ENCODE assay signal across 20 cellular contexts in genomic region chr13:78680611-78681010, GRCh38. TPM values are rescaled to one million over a fixed set of nuclear protein-coding genes. Genes with fewer than 3 reads are reported as not detected.
DNase-seq lines count a peak whose midpoint lies in the region; ATAC-seq lines count a peak whose summit lies in the region.
"Had no signal": no experiment of that assay in that cellular context is flagged by ENCODE, and none has a peak within 500 bp of the region (broad histone marks: within the 10 kb centered on the region; RNA-seq: fewer than 3 reads in every experiment).

No MANE protein-coding gene starts in this region.

- no peaks in the 10 kb centered on the region for H3K9me3 Mint-ChIP-seq in activated T-helper 17 cell treated with anti-CD3 and anti-CD28 coated beads, Interleukin-2, amount 50 U/mL, for 72 hours

- DNase-seq in NCI-H1417 (lab: John Stamatoyannopoulos, UW) (peak in 2 of 3 experiments; percentile 78 to 79), NCI-H1417 treated with DMSO at 0.1 percent for 48 hours (lab: John Stamatoyannopoulos, UW) (no peak), NCI-H1092 treated with DMSO at 0.1 percent for 48 hours (lab: John Stamatoyannopoulos, UW) (peak; percentile 90), NCI-H526 (lab: John Stamatoyannopoulos, UW) (peak; percentile 70 to 76), cerebellum (ENCODE audit: low spot score) (peak; percentile 57)
- no peak for DNase-seq in activated naive CD4-positive, alpha-beta T cell treated with anti-CD3 and anti-CD28 coated beads, Interleukin-2, amount 50 U/mL, for 16 hours
- no peak for DNase-seq in activated CD4-positive, alpha-beta T cell treated with anti-CD3 and anti-CD28 coated beads, Interleukin-2, amount 50 U/mL, for 48 hours
- DNase-seq: 8988T; CD4-positive, alpha-beta memory T cell; DND-41; GDM1; GM23248; KG1; NCI-H2029 treated with DMSO at 0.1 percent for 48 hours; NCI-H226; SHP77 had no signal

- no peaks in the 10 kb centered on the region for H3K36me3 Mint-ChIP-seq in activated T-helper 17 cell treated with anti-CD3 and anti-CD28 coated beads, Interleukin-2, amount 50 U/mL, for 72 hours (ENCODE audit: low read depth)
- H3K36me3 Mint-ChIP-seq: CD4-positive, alpha-beta memory T cell had no signal

- H3K4me1 Mint-ChIP-seq in activated T-helper 17 cell treated with anti-CD3 and anti-CD28 coated beads, Interleukin-2, amount 50 U/mL, for 72 hours: no peaks in the 10 kb centered on the region
- H3K4me1 Mint-ChIP-seq: CD4-positive, alpha-beta memory T cell had no signal

- no peak overlapping the region for H3K4me3 Mint-ChIP-seq in activated T-helper 17 cell treated with anti-CD3 and anti-CD28 coated beads, Interleukin-2, amount 50 U/mL, for 72 hours
- H3K4me3 Mint-ChIP-seq: CD4-positive, alpha-beta memory T cell had no signal

- no peak for ATAC-seq in activated T-helper 17 cell treated with anti-CD3 and anti-CD28 coated beads, Interleukin-2, amount 50 U/mL, for 72 hours (replicated peaks)
- ATAC-seq: GM12878, HCT116, HepG2 had no signal

- no peak overlapping the region for H3K27ac Mint-ChIP-seq in activated T-helper 17 cell treated with anti-CD3 and anti-CD28 coated beads, Interleukin-2, amount 50 U/mL, for 72 hours
- H3K27ac Mint-ChIP-seq: CD4-positive, alpha-beta memory T cell had no signal

- peaks cover 15% of the 10 kb centered on the region for H3K27me3 Mint-ChIP-seq in activated T-helper 17 cell treated with anti-CD3 and anti-CD28 coated beads, Interleukin-2, amount 50 U/mL, for 72 hours

RNA-seq across cellular contexts. Expression of gene OBI1, which starts 21.7 kb away (rescaled TPM):
- 31.5 TPM for total RNA-seq in cerebellum
- total RNA-seq in activated T-helper 17 cell treated with anti-CD3 and anti-CD28 coated beads, Interleukin-2, amount 50 U/mL, for 72 hours: 10 to 100 TPM; 11.2 to 18.5 TPM

Comparison
In these comparisons a context has a peak if more than half of its experiments do, and no peak if none do; other contexts are left out.
1. DNase-seq: peak in NCI-H1417 (2 of 3), NCI-H1092 treated with DMSO at 0.1 percent for 48 hours (single experiment), NCI-H526 (2 of 2) and cerebellum (single experiment); none in NCI-H1417 treated with DMSO at 0.1 percent for 48 hours (single experiment), activated naive CD4-positive, alpha-beta T cell treated with anti-CD3 and anti-CD28 coated beads, Interleukin-2, amount 50 U/mL, for 16 hours (single experiment) and activated CD4-positive, alpha-beta T cell treated with anti-CD3 and anti-CD28 coated beads, Interleukin-2, amount 50 U/mL, for 48 hours (0 of 2).